6 cellular contexts compared by ENCODE assay signal in the genomic region with DNA sequence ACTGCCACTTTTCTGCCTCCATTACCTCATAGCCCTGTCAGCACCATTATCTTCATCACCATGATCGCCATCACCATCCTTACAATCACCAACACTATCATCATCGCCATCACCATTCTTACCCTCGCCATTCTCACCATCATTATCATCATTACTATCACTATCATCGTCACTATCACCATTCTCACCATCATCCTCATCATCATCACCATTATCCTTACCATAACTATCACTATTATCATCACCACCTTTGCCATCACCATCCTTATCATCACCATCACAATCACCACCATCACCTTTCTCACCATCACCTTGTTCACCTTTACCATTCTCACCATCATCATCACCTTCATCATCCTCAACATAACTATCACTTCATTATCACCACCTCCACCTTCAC.
DNase-seq lines count a peak whose midpoint lies in the region; ATAC-seq, FAIRE-seq and TF ChIP-seq lines count a peak whose summit lies in the region.
"Not testable (repeated sequence)": the region's sequence is repeated elsewhere in the genome, so short reads cannot be mapped to it uniquely, and the experiment has no call there.

No MANE protein-coding gene starts in this region.

- H3K4me2 ChIP-seq in GM12878 (ENCODE audit: control insufficient read depth, insufficient read depth); K562 (ENCODE audit: insufficient read depth, low read length); HepG2 (ENCODE audit: low read depth, low read length): not testable (repeated sequence)

- intact Hi-C loops in GM12878 (cut with micrococcal nuclease; ENCODE audit: unreplicated experiment); K562 (cut with micrococcal nuclease); HepG2 (cut with micrococcal nuclease; ENCODE audit: unreplicated experiment): not testable (repeated sequence)

- 40% methylated on average over 4 of the region's 4 CpGs for WGBS in GM12878 (ENCODE audit: insufficient coverage, insufficient replicate concordance, low lambda C conversion rate, missing lambda C conversion rate)
- 0% methylated on average over 3 of the region's 4 CpGs for WGBS in K562 (ENCODE audit: insufficient coverage, low coverage, missing lambda C conversion rate)
- 2% methylated on average over 4 of the region's 4 CpGs for WGBS in HepG2 (ENCODE audit: low lambda C conversion rate)

- DNase-seq in HTR-8/SVneo (ENCODE audit: insufficient read length, low spot score); GM12878 (ENCODE audit: low read depth, low spot score); K562 (ENCODE audit: extremely low read depth in 1 of 4, low spot score in 3 of 4); HepG2 (ENCODE audit: low spot score); urothelium cell line (ENCODE audit: low spot score): not testable (repeated sequence)

- BruUV-seq in GM12878 (replicated peaks; lab: Mats Ljungman, UMichigan); K562 (replicated peaks; lab: Mats Ljungman, UMichigan); HepG2 (replicated peaks; lab: Mats Ljungman, UMichigan): not testable (repeated sequence)

- H3K9me1 ChIP-seq in K562 (ENCODE audit: control insufficient read depth, insufficient read depth, low read length): not testable (repeated sequence)

- RAD21 ChIA-PET in GM12878 (lab: Charles Lee; ENCODE audit: unreplicated experiment): not testable (repeated sequence)

- not testable (repeated sequence) for H3K79me2 ChIP-seq in GM12878 (ENCODE audit: control insufficient read depth, insufficient read depth, low read length); K562 (ENCODE audit: control insufficient read depth, insufficient read depth, low read length); HepG2 (ENCODE audit: insufficient read depth, low read length)

- CTCF ChIA-PET in HEK293 (lab: Yijun Ruan, JAX); GM12878 (lab: Yijun Ruan, JAX); K562 (lab: Yijun Ruan, JAX; ENCODE audit: low intra/inter-chr PET ratio); HepG2 (lab: Yijun Ruan, JAX; ENCODE audit: low intra/inter-chr PET ratio, low total read pairs): not testable (repeated sequence)

- not testable (repeated sequence) for TF ChIP-seq EP300 in GM12878 (IDR thresholded peaks at IDR 0.05; ENCODE audit: borderline replicate concordance in 1 of 2, control insufficient read depth in 1 of 2, low read depth in 2 of 2, low read length in 2 of 2); K562 (IDR thresholded peaks at IDR 0.05; ENCODE audit: low read length); HepG2 (IDR thresholded peaks at IDR 0.05; ENCODE audit: low read depth in 2 of 2, low read length in 2 of 2); HepG2 (CRISPR knock-in tag; IDR thresholded peaks at IDR 0.05; ENCODE audit: borderline replicate concordance)

- H3K4me3 ChIP-seq in HEK293 (ENCODE audit: low read depth, low read length); GM12878; K562; HepG2 (replicated peaks in 1 of 3; ENCODE audit: insufficient read depth in 1 of 3, low read depth in 2 of 3, low read length in 3 of 3): not testable (repeated sequence)

- not testable (repeated sequence) for H2AFZ ChIP-seq in GM12878 (ENCODE audit: control insufficient read depth, low read depth, low read length); K562 (ENCODE audit: low read depth, low read length); HepG2 (ENCODE audit: low read length)

- H3K27ac ChIP-seq in HEK293 (ENCODE audit: extremely low read depth, low read depth, low read length); GM12878 (ENCODE audit: control insufficient read depth, insufficient read depth); K562 (ENCODE audit: extremely low read depth, low read depth, low read length); HepG2 (ENCODE audit: extremely low read length, insufficient read depth, low read length): not testable (repeated sequence)

- H3K9me3 ChIP-seq in HEK293 (ENCODE audit: control insufficient read depth, insufficient read depth, low read depth, low read length); GM12878 (replicated peaks; ENCODE audit: control insufficient read depth, insufficient read depth, low read length); K562 (replicated peaks; ENCODE audit: control insufficient read depth, insufficient read depth, low read depth, low read length); HepG2 (ENCODE audit: low read length): not testable (repeated sequence)

- SMC1A ChIA-PET in GM12878 (lab: Charles Lee; ENCODE audit: uncharacterized antibody, unreplicated experiment): not testable (repeated sequence)

- FAIRE-seq in HTR-8/SVneo (lab: Jason Lieb, UNC): peak; percentile 85
- not testable (repeated sequence) for FAIRE-seq in GM12878 (lab: Jason Lieb, UNC); K562 (lab: Jason Lieb, UNC); HepG2 (lab: Jason Lieb, UNC)
- peak; percentile 96 for FAIRE-seq in urothelium cell line (lab: Jason Lieb, UNC)

- not testable (repeated sequence) for H4K20me1 ChIP-seq in GM12878 (ENCODE audit: control insufficient read depth, insufficient read depth); K562 (replicated peaks; ENCODE audit: control insufficient read depth, insufficient read depth, low read length); HepG2 (ENCODE audit: insufficient read depth, low read length)

- H3K9ac ChIP-seq in GM12878 (ENCODE audit: control insufficient read depth, insufficient read depth, low read length); K562 (ENCODE audit: insufficient read depth in 1 of 2, low read depth in 2 of 2, low read length in 2 of 2); HepG2 (ENCODE audit: insufficient read depth, low read depth, low read length): not testable (repeated sequence)

- in situ Hi-C loops in GM12878 (cut with MboI); HepG2 (cut with HindIII; ENCODE audit: extremely low pct_ligation_motif_present, low pct_unique_long_range_greater_than_20kb): not testable (repeated sequence)
- in situ Hi-C loops in K562 (cut with MboI): loop anchor here (10.0 to 25.0 kb wide), 2 partner anchors 212 to 299 kb away; no protein-coding TSS in a partner anchor

- TF ChIP-seq RAD21 in GM12878 (IDR thresholded peaks at IDR 0.05; ENCODE audit: insufficient read depth, low read depth, low read length); K562 (CRISPR knock-in tag; conservative IDR thresholded peaks at IDR 0.05 in 1 of 2, IDR thresholded peaks at IDR 0.05 in 1 of 2); HepG2 (CRISPR knock-in tag; IDR thresholded peaks at IDR 0.05): not testable (repeated sequence)

- not testable (repeated sequence) for ATAC-seq in GM12878, K562, HepG2

- H3K4me1 ChIP-seq in HEK293 (ENCODE audit: control insufficient read depth, insufficient read depth, low read length); GM12878 (ENCODE audit: control insufficient read depth, insufficient read depth, low read length); K562 (replicated peaks in 1 of 2; ENCODE audit: control insufficient read depth in 2 of 2, insufficient read depth in 2 of 2, low read length in 2 of 2); HepG2 (ENCODE audit: insufficient read depth, low read length): not testable (repeated sequence)

- H3K27me3 ChIP-seq in GM12878 (replicated peaks in 1 of 2; ENCODE audit: control insufficient read depth in 2 of 2, insufficient read depth in 2 of 2, low read length in 1 of 2); K562 (ENCODE audit: control insufficient read depth in 2 of 2, insufficient read depth in 2 of 2, low read length in 2 of 2); HepG2 (ENCODE audit: control insufficient read depth in 1 of 2, insufficient read depth in 2 of 2, low read length in 2 of 2): not testable (repeated sequence)

- not testable (repeated sequence) for TF ChIP-seq CTCF in HEK293 (tag by site-specific recombination; IDR thresholded peaks at IDR 0.05); GM12878 (IDR thresholded peaks at IDR 0.05 in 2 of 3, conservative IDR thresholded peaks at IDR 0.05 in 1 of 3; ENCODE audit: control insufficient read depth in 2 of 3, extremely low read depth in 1 of 3, insufficient read depth in 1 of 3, low read depth in 3 of 3, low read length in 3 of 3); K562 (IDR thresholded peaks at IDR 0.05 in 2 of 3, conservative IDR thresholded peaks at IDR 0.05 in 1 of 3; ENCODE audit: insufficient read depth in 2 of 3, low read depth in 1 of 3, low read length in 3 of 3); HepG2 (CRISPR knock-in tag; IDR thresholded peaks at IDR 0.05)

- H3K36me3 ChIP-seq in HEK293 (ENCODE audit: control insufficient read depth in 2 of 2, insufficient read depth in 1 of 2, low read length in 2 of 2); GM12878 (ENCODE audit: control insufficient read depth in 2 of 2, insufficient read depth in 2 of 2, low read length in 1 of 2); K562 (ENCODE audit: control insufficient read depth, insufficient read depth, low read length); HepG2 (replicated peaks in 1 of 2; ENCODE audit: control insufficient read depth in 1 of 2, insufficient read depth in 2 of 2, low read length in 2 of 2): not testable (repeated sequence)

- TF ChIP-seq POLR2A in GM12878 (IDR thresholded peaks at IDR 0.05; ENCODE audit: low read depth, low read length); K562 (conservative IDR thresholded peaks at IDR 0.05); HepG2 (IDR thresholded peaks at IDR 0.05; ENCODE audit: insufficient read depth in 1 of 2, low read depth in 2 of 2, low read length in 2 of 2): not testable (repeated sequence)

- POLR2A ChIA-PET in HEK293 (lab: Yijun Ruan, JAX); GM12878 (lab: Charles Lee); K562 (lab: Yijun Ruan, JAX); HepG2 (lab: Yijun Ruan, JAX): not testable (repeated sequence)
